In genomic region chr4:83905952-83906351, GRCh38 we compare ENCODE assay signal across 10 cellular contexts.
DNase-seq lines count a peak whose midpoint lies in the region; ATAC-seq and TF ChIP-seq lines count a peak whose summit lies in the region.
"Had no signal": no experiment of that assay in that cellular context is flagged by ENCODE, and none has a peak within 500 bp of the region (broad histone marks: within the 10 kb centered on the region; RNA-seq: fewer than 3 reads in every experiment).

No MANE protein-coding gene starts in this region.

- no peak for ATAC-seq in HG03342 (IDR thresholded peaks at IDR 0.05; ENCODE audit: unreplicated experiment)

- TF ChIP-seq CTCF in C4-2B (conservative IDR thresholded peaks at IDR 0.05) (peak; percentile 35), GM20000 (IDR thresholded peaks at IDR 0.05; ENCODE audit: extremely low read depth, missing control alignments) (peak; percentile 3), esophagus muscularis mucosa (IDR thresholded peaks at IDR 0.05) (peak in 2 of 3 experiments; percentile 32 to 46)

- no peaks in the 10 kb centered on the region for H3K36me3 ChIP-seq in esophagus muscularis mucosa
- H3K36me3 ChIP-seq: colonic mucosa had no signal

- no peaks in the 10 kb centered on the region for H3K9me3 ChIP-seq in esophagus muscularis mucosa
- H3K9me3 ChIP-seq: colonic mucosa had no signal

- H3K27me3 ChIP-seq in esophagus muscularis mucosa: no peaks in the 10 kb centered on the region
- H3K27me3 ChIP-seq: colonic mucosa had no signal

- DNase-seq in GM20000 (ENCODE audit: low spot score): no peak
- DNase-seq in NCI-H69 (lab: John Stamatoyannopoulos, UW): peak; percentile 76
- DNase-seq in esophagus muscularis mucosa (ENCODE audit: extremely low spot score): no peak
- no peak for DNase-seq in AG20443 (ENCODE audit: low spot score)
- no peak for DNase-seq in COLO829 (ENCODE audit: low spot score)
- DNase-seq in GDM1 (lab: John Stamatoyannopoulos, UW): no peak
- DNase-seq: activated CD8-positive, alpha-beta memory T cell treated with anti-CD3 and anti-CD28 coated beads, Interleukin-2, amount 50 U/mL, for 48 hours had no signal

- peaks cover 0 to 11% (median 2%) of the 10 kb centered on the region in 4 donors for H3K4me1 ChIP-seq in esophagus muscularis mucosa
- H3K4me1 ChIP-seq: colonic mucosa had no signal

- TF ChIP-seq POLR2A in esophagus muscularis mucosa (IDR thresholded peaks at IDR 0.05; ENCODE audit: low read depth): no peak

- no peak for TF ChIP-seq EP300 in esophagus muscularis mucosa (IDR thresholded peaks at IDR 0.05)

- H3K4me3 ChIP-seq in esophagus muscularis mucosa: no peak overlapping the region
- H3K4me3 ChIP-seq: colonic mucosa had no signal

- intact Hi-C loops in esophagus muscularis mucosa (cut with DNase I): no loop called here

- H3K27ac ChIP-seq in C4-2B (no peak overlapping the region), esophagus muscularis mucosa (replicated peaks in 1 of 4) (no peak overlapping the region)
- H3K27ac ChIP-seq: colonic mucosa had no signal
